Comparison of ENCODE assay signal across 13 cellular contexts in the genomic region with DNA sequence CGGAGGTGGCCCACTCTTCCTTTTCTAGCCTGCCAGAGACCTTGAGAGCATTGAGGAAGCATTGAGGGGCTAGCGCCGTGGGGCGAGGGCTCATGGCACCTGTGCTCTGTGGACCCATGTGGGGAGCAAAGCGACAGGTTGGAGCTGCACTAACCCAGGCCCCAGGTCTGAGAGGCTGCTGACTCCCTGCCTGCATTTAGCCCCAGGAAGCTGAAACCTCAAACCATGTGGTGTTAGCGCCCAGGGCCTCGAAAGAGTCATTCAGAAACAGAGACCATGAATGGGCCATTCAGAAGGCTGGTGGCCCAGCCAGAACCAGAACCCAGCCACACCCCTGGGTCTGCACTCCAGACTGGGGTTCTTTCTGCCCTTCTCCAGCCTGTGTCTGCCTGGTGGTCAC.
DNase-seq lines count a peak whose midpoint lies in the region; FAIRE-seq and TF ChIP-seq lines count a peak whose summit lies in the region.
"Had no signal": no experiment of that assay in that cellular context is flagged by ENCODE, and none has a peak within 500 bp of the region (broad histone marks: within the 10 kb centered on the region; RNA-seq: fewer than 3 reads in every experiment).

No MANE protein-coding gene starts in this region.

- TF ChIP-seq CTCF in DOHH2 (IDR thresholded peaks at IDR 0.05; ENCODE audit: low read depth, low read length, poor library complexity, severe bottlenecking): no peak
- TF ChIP-seq CTCF in GM12875 (IDR thresholded peaks at IDR 0.05; ENCODE audit: borderline replicate concordance, insufficient read depth, low read depth, low read length): no peak
- no peak for TF ChIP-seq CTCF in OCI-LY1 (IDR thresholded peaks at IDR 0.05; ENCODE audit: low read length)
- no peak for TF ChIP-seq CTCF in kidney (IDR thresholded peaks at IDR 0.05; ENCODE audit: borderline replicate concordance, extremely low read depth, insufficient read depth)

- no peaks in the 10 kb centered on the region for H3K27me3 ChIP-seq in DOHH2 (ENCODE audit: control insufficient read depth, low read length)
- no peaks in the 10 kb centered on the region for H3K27me3 ChIP-seq in OCI-LY1 (ENCODE audit: insufficient read depth, low read length)
- H3K27me3 ChIP-seq: sigmoid colon had no signal

- FAIRE-seq in kidney (lab: Jason Lieb, UNC): no peak

- H3K4me2 ChIP-seq in DOHH2 (ENCODE audit: low read length) (peak overlapping the region; percentile 16), OCI-LY1 (ENCODE audit: low read length) (peak overlapping the region; percentile 57)
- H3K4me2 ChIP-seq: SK-N-SH had no signal

- peak overlapping the region; percentile 51; the same call in 1 of the 2 replicates for H3K9ac ChIP-seq in OCI-LY1 (ENCODE audit: low read length)
- peak overlapping the region in 1 of 2 donors; percentile 42 for H3K9ac ChIP-seq in kidney (ENCODE audit: low read length in 2 of 2)
- H3K9ac ChIP-seq: SK-N-SH had no signal

- intact Hi-C loops in kidney (cut with DNase I): no loop called here

- peaks cover 6% of the 10 kb centered on the region; the same call in 1 of the 2 replicates for H4K20me1 ChIP-seq in DOHH2 (ENCODE audit: control insufficient read depth, insufficient read depth, low read depth, low read length)
- H4K20me1 ChIP-seq in OCI-LY1 (ENCODE audit: insufficient read depth, low read length): no peaks in the 10 kb centered on the region

- H3K9me2 ChIP-seq in DOHH2 (replicated peaks; ENCODE audit: control insufficient read depth, low read length) (no peaks in the 10 kb centered on the region), OCI-LY1 (ENCODE audit: low read depth, low read length) (no peaks in the 10 kb centered on the region)
- H3K9me2 ChIP-seq: SK-N-SH had no signal

- no peak overlapping the region for H2AFZ ChIP-seq in OCI-LY1 (ENCODE audit: low read length)

- peaks cover 4% of the 10 kb centered on the region; the same call in 1 of the 2 replicates for H3K79me2 ChIP-seq in DOHH2 (ENCODE audit: control insufficient read depth, low read length)
- 0 out of 2 replicates have a peak, but pooled peaks cover 4% of the 10 kb centered on the region for H3K79me2 ChIP-seq in OCI-LY1 (ENCODE audit: insufficient read depth, low read length)

- DNase-seq in kidney: no peak
- no peak for DNase-seq in SIG-M5 treated with dmso at 0.1 percent for 504 hours (lab: John Stamatoyannopoulos, UW; ENCODE audit: unreplicated experiment)
- DNase-seq in DMS 273 (lab: John Stamatoyannopoulos, UW; ENCODE audit: unreplicated experiment): no peak
- DNase-seq in SW480 (ENCODE audit: low spot score): no peak
- DNase-seq: activated CD4-positive, alpha-beta T cell treated with anti-CD3 and anti-CD28 coated beads, Interleukin-2, amount 50 U/mL, for 4 hours; MM.1S; NCI-H187; sigmoid colon; SK-N-SH; stimulated activated CD4-positive, alpha-beta T cell treated with anti-CD3 and anti-CD28 coated beads, Interleukin-1b, Interleukin-23, amount 100 ng/mL, for 48 hours had no signal

- H3K27ac ChIP-seq in DOHH2 (ENCODE audit: low read depth, low read length): no peak overlapping the region
- peak overlapping the region; percentile 97 for H3K27ac ChIP-seq in OCI-LY1 (ENCODE audit: low read depth, low read length, poor library complexity, severe bottlenecking)
- peak overlapping the region; percentile 39 to 72 for H3K27ac ChIP-seq in kidney (ENCODE audit: low read depth in 2 of 2, low read length in 2 of 2)
- H3K27ac ChIP-seq: sigmoid colon had no signal

- H3K4me1 ChIP-seq in DOHH2 (ENCODE audit: control insufficient read depth, low read length) (peaks cover 43% of the 10 kb centered on the region), OCI-LY1 (ENCODE audit: insufficient read depth, low read length, severe bottlenecking) (peaks cover 77% of the 10 kb centered on the region), kidney (ENCODE audit: control insufficient read depth in 1 of 2, insufficient read depth in 1 of 2, low read depth in 1 of 2, low read length in 2 of 2) (peaks cover 51 to 57% of the 10 kb centered on the region in 2 donors)

- no peaks in the 10 kb centered on the region for H3K9me3 ChIP-seq in DOHH2 (ENCODE audit: control insufficient read depth, insufficient read depth, low read length)
- no peaks in the 10 kb centered on the region for H3K9me3 ChIP-seq in OCI-LY1 (ENCODE audit: low read length)
- no peaks in the 10 kb centered on the region for H3K9me3 ChIP-seq in kidney (ENCODE audit: control insufficient read depth in 1 of 2, low read length in 2 of 2)
- H3K9me3 ChIP-seq: sigmoid colon, SK-N-SH had no signal

- no peaks in the 10 kb centered on the region for H3F3A ChIP-seq in DOHH2 (ENCODE audit: control insufficient read depth, insufficient read depth)
- peaks cover 11% of the 10 kb centered on the region; the same call in 1 of the 2 replicates for H3F3A ChIP-seq in OCI-LY1 (ENCODE audit: insufficient read depth, low read length)

- H3K36me3 ChIP-seq in DOHH2 (ENCODE audit: control insufficient read depth, low read length) (peaks cover 88% of the 10 kb centered on the region), OCI-LY1 (ENCODE audit: insufficient read depth, low read length) (peaks cover 74% of the 10 kb centered on the region), kidney (ENCODE audit: control insufficient read depth in 1 of 2, insufficient read depth in 2 of 2, low read length in 2 of 2) (peaks cover 17 to 39% of the 10 kb centered on the region in 2 donors)

- no peak overlapping the region for H3K4me3 ChIP-seq in DOHH2 (ENCODE audit: low read length)
- peak overlapping the region; percentile 5 for H3K4me3 ChIP-seq in GM12875 (ENCODE audit: low read depth, low read length)
- peak overlapping the region; percentile 14 for H3K4me3 ChIP-seq in OCI-LY1 (ENCODE audit: low read depth, low read length, poor library complexity, severe bottlenecking)
- no peak overlapping the region for H3K4me3 ChIP-seq in kidney (ENCODE audit: low read length in 2 of 2)
- H3K4me3 ChIP-seq: sigmoid colon had no signal

Comparison
In these comparisons a context has a peak if more than half of its experiments do, and no peak if none do; other contexts are left out.
1. H3K4me3 ChIP-seq: peak in GM12875 (single experiment) and OCI-LY1 (single experiment); none in DOHH2 (single experiment) and kidney (0 of 2).